ENCODE assay signal across 7 cellular contexts in the genomic region with DNA sequence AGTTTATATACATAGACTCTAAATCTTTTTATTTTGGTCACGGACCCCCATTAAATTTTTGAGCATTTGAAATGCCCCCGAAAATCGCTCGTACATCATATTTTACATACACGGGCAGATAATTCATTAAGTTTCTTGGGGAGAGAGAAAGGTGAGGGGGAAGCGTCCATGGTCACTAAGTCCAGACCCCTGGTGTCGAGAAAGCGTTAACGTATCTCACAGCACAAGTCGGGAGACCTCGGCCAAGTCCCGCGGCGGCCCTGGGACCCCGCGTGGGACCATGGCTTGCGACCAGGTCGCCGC. TPM values are rescaled to one million over a fixed set of nuclear protein-coding genes. Genes with fewer than 3 reads are reported as not detected.
DNase-seq lines count a peak whose midpoint lies in the region; ATAC-seq and TF ChIP-seq lines count a peak whose summit lies in the region.

No MANE protein-coding gene starts in this region.

- intact Hi-C loops in right cardiac atrium (cut with DNase I), result loop anchor here in 1 of 4 donors (10.0 kb wide), 1 partner anchor 238 kb away; no protein-coding TSS in a partner anchor

- H3K27ac Mint-ChIP-seq in stimulated activated effector memory CD8-positive, alpha-beta T cell treated with anti-CD3 and anti-CD28 coated beads, Interleukin-12 subunit alpha, Interleukin-12 subunit beta, amount 100 ng/mL, for 72 hours, result peak overlapping the region; percentile 88

- in situ Hi-C loops in HAP-1 (cut with MboI; ENCODE audit: low sequenced_read_pairs), result no loop called here

- no peaks in the 10 kb centered on the region for H3K9me3 Mint-ChIP-seq in stimulated activated effector memory CD8-positive, alpha-beta T cell treated with anti-CD3 and anti-CD28 coated beads, Interleukin-12 subunit alpha, Interleukin-12 subunit beta, amount 100 ng/mL, for 72 hours

- peak; percentile 18; the same call in 1 of the 2 replicates for TF ChIP-seq CTCF in WERI-Rb-1 (IDR thresholded peaks at IDR 0.05; ENCODE audit: low read depth, low read length)

- H3K36me3 Mint-ChIP-seq in stimulated activated effector memory CD8-positive, alpha-beta T cell treated with anti-CD3 and anti-CD28 coated beads, Interleukin-12 subunit alpha, Interleukin-12 subunit beta, amount 100 ng/mL, for 72 hours, result peaks cover 6% of the 10 kb centered on the region

- H3K27me3 ChIP-seq in HAP-1 (ENCODE audit: low read depth) (no peaks in the 10 kb centered on the region), WERI-Rb-1 (ENCODE audit: insufficient read depth, low read depth, severe bottlenecking) (no peaks in the 10 kb centered on the region), right cardiac atrium (ENCODE audit: control insufficient read depth, insufficient read depth) (no peaks in the 10 kb centered on the region)

- H3K9me3 ChIP-seq in HAP-1 (no peaks in the 10 kb centered on the region), WERI-Rb-1 (ENCODE audit: severe bottlenecking) (no peaks in the 10 kb centered on the region), right cardiac atrium (ENCODE audit: control insufficient read depth, low read length) (no peaks in the 10 kb centered on the region)

- H3K4me1 Mint-ChIP-seq in stimulated activated effector memory CD8-positive, alpha-beta T cell treated with anti-CD3 and anti-CD28 coated beads, Interleukin-12 subunit alpha, Interleukin-12 subunit beta, amount 100 ng/mL, for 72 hours, result peaks cover 31% of the 10 kb centered on the region

- ATAC-seq in right cardiac atrium, result no peak
- ATAC-seq in stimulated activated effector memory CD8-positive, alpha-beta T cell treated with anti-CD3 and anti-CD28 coated beads, Interleukin-12 subunit alpha, Interleukin-12 subunit beta, amount 100 ng/mL, for 72 hours, result no peak
- no peak for ATAC-seq in GM21723 (IDR thresholded peaks at IDR 0.05; ENCODE audit: unreplicated experiment)

- under 1% methylated on average over 19 of the region's 19 CpGs for WGBS in right cardiac atrium

- peaks cover 24% of the 10 kb centered on the region for H3K4me1 ChIP-seq in HAP-1
- peaks cover 2% of the 10 kb centered on the region for H3K4me1 ChIP-seq in right cardiac atrium (ENCODE audit: control insufficient read depth, insufficient read depth, low read length)

- H3K4me3 Mint-ChIP-seq in stimulated activated effector memory CD8-positive, alpha-beta T cell treated with anti-CD3 and anti-CD28 coated beads, Interleukin-12 subunit alpha, Interleukin-12 subunit beta, amount 100 ng/mL, for 72 hours, result peak overlapping the region; percentile 69

- H3K27ac ChIP-seq in WERI-Rb-1 (peak overlapping the region; percentile 91), right cardiac atrium (ENCODE audit: low read length) (peak overlapping the region; percentile 100)

- H3K36me3 ChIP-seq in HAP-1 (replicated peaks) (peaks cover 4% of the 10 kb centered on the region; the same call in 1 of the 2 replicates), WERI-Rb-1 (peaks cover 6% of the 10 kb centered on the region; the same call in 1 of the 2 replicates)

- H3K4me3 ChIP-seq in HAP-1 (peak overlapping the region; percentile 86), WERI-Rb-1 (ENCODE audit: low read depth, low read length) (peak overlapping the region; percentile 91), right cardiac atrium (ENCODE audit: low read length) (peak overlapping the region; percentile 93)

- DNase-seq in HAP-1 (ENCODE audit: low spot score in 2 of 2) (peak in 1 of 2 experiments; percentile 70), WERI-Rb-1 (no peak), right cardiac atrium (no peak), CD1c-positive myeloid dendritic cell (ENCODE audit: extremely low spot score) (no peak)
- DNase-seq in stimulated activated effector memory CD8-positive, alpha-beta T cell treated with anti-CD3 and anti-CD28 coated beads, Interleukin-12 subunit alpha, Interleukin-12 subunit beta, amount 100 ng/mL, for 72 hours (ENCODE audit: low spot score in 2 of 2), result no peak
- no peak for DNase-seq in activated CD4-positive, CD25-positive, alpha-beta regulatory T cell (lab: John Stamatoyannopoulos, UW)

RNA-seq across cellular contexts. Expression of a gene that starts 0.8 kb away (rescaled TPM):
- 10 to 100 TPM; 15.1 to 19.6 (median 17.3) TPM for total RNA-seq in right cardiac atrium
- polyA plus RNA-seq in right cardiac atrium, result 4.4 TPM

RNA-seq across cellular contexts. Expression of a gene that starts 47.3 kb away (rescaled TPM):
- 100 to 1,000 TPM; 102 to 120 (median 111) TPM for total RNA-seq in right cardiac atrium
- 87.6 TPM for polyA plus RNA-seq in right cardiac atrium
